13 cellular contexts compared by ENCODE assay signal in the genomic region with DNA sequence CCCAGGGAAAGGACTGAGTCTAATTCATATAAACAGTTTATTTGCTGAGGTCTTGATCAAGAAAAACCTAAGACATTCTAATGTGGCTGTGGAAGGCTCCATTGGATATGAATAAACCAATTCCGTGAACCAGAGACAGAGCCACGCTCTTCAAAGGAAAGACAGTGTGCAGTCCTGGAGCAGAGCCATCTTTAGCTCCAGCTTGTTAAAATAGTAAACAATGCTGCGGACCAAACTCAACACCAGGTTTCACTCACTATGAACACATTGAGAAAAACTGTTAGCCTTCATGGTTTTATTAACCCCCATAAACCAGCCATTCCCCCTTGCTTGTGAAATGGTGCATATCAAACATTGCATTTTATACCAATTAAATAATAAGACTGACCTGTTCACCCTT.
"Had no signal": no experiment of that assay in that cellular context is flagged by ENCODE, and none has a peak within 500 bp of the region (broad histone marks: within the 10 kb centered on the region; RNA-seq: fewer than 3 reads in every experiment).

No MANE protein-coding gene starts in this region.

- H3K9me3 ChIP-seq: heart left ventricle, left lung had no signal

- H3K4me1 ChIP-seq: heart left ventricle, left lung had no signal

- FAIRE-seq: islet of Langerhans had no signal

- H3K27ac ChIP-seq: coronary artery, heart left ventricle, left lung had no signal

- H3K4me3 ChIP-seq: coronary artery, heart left ventricle, left lung had no signal

- ATAC-seq: heart left ventricle, left lung had no signal

- DNase-seq: activated B cell treated with CpG ODN at 0.5 μM for 24 hours; activated CD4-positive, alpha-beta T cell treated with anti-CD3 and anti-CD28 coated beads, Interleukin-2, amount 10 ng/mL, durations not matched to agents 7 days and 5 days; caudate nucleus; effector CD4-positive, alpha-beta T cell; foreskin melanocyte; heart left ventricle; left lung; nephron progenitor cell; retina; stimulated activated CD4-positive, alpha-beta T cell treated with anti-CD3 and anti-CD28 coated beads, Interleukin-15, amount 100 ng/mL, for 24 hours; stimulated activated CD4-positive, alpha-beta T cell treated with anti-CD3 and anti-CD28 coated beads, Interleukin-4, amount 100 ng/mL, for 24 hours had no signal

- H3K36me3 ChIP-seq: heart left ventricle, left lung had no signal
